Comparison of ENCODE assay signal across 21 cellular contexts in the genomic region with DNA sequence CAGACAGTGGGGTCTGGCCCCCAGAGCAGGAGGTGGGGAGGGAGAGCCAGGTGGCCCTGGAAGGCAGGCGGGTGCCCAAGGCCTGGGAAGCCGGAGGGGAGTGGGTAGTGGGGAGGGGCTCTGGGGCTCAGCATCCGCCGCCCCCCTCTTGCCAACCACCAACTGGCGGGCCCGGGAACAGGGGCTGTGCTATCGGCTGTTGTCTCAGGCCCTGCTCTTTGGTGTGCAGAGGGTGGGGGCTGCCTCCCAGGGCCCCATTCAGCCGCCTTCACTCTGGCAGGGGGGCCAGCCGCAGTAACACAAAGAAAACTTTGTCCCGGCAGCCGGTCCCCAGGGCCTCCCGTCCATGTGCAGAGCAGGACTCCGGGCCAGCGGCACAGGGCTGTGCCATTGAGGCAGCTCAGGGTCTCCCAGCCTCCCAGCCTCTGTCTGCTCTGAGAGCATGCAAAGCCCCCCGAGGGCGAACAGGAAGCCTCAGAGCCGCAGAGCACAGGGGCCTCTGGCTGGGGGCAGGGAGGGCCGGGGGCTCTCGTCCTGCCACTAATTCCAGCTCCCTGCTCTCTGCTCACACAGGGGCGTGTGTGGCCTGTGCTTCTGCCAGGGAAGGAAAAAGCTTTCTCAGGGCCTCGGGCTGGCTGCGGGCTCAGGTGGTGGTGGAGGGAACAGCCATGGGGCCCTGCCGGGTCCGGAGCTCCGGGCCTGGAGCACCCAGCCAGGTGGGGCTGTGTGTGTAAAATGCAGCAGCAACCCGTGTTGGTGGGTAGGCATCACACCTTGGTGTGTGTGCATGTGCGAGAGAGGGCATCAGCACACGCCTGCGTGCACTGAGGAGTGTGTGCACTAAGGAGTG. TPM values are rescaled to one million over a fixed set of nuclear protein-coding genes. Genes with fewer than 3 reads are reported as not detected.
A peak's percentile ranks its signal among the peaks of the same experiment; 100 is the strongest.
DNase-seq lines count a peak whose midpoint lies in the region; ATAC-seq, FAIRE-seq and TF ChIP-seq lines count a peak whose summit lies in the region.
"Had no signal": no experiment of that assay in that cellular context is flagged by ENCODE, and none has a peak within 500 bp of the region (broad histone marks: within the 10 kb centered on the region; RNA-seq: fewer than 3 reads in every experiment).

No MANE protein-coding gene starts in this region.

- peaks cover 5% of the 10 kb centered on the region for H3K27me3 ChIP-seq in NT2/D1 (ENCODE audit: insufficient read depth, insufficient read length)
- H3K27me3 ChIP-seq in neural progenitor cell = no peaks in the 10 kb centered on the region
- H3K27me3 ChIP-seq: Peyer's patch, testis had no signal

- no peaks in the 10 kb centered on the region for H3K9me3 ChIP-seq in NT2/D1 (ENCODE audit: insufficient read depth, low read length)
- no peaks in the 10 kb centered on the region for H3K9me3 ChIP-seq in neural progenitor cell (ENCODE audit: low read depth)
- H3K9me3 ChIP-seq: Peyer's patch, sigmoid colon, testis had no signal

- H3K4me1 ChIP-seq in NT2/D1 (ENCODE audit: insufficient read depth, insufficient read length) (peaks cover 47% of the 10 kb centered on the region), neural progenitor cell (peaks cover 47% of the 10 kb centered on the region)

- H4K20me1 ChIP-seq in neural progenitor cell (ENCODE audit: low read depth) = no peaks in the 10 kb centered on the region

- H3K9ac ChIP-seq in NT2/D1 (ENCODE audit: insufficient read length, low read depth) (peak overlapping the region; percentile 51), neural progenitor cell (no peak overlapping the region)

- ATAC-seq in T-cell (replicated peaks in 1 of 4) = no peak
- ATAC-seq: activated T-cell treated with anti-CD3 and anti-CD28 coated beads, Interleukin-2, amount 50 U/mL, for 4 hours had no signal

- H3K4me2 ChIP-seq in neural progenitor cell = peak overlapping the region; percentile 12

- H3K27ac ChIP-seq in neural progenitor cell = no peak overlapping the region
- H3K27ac ChIP-seq: Peyer's patch, sigmoid colon, testis had no signal

- H3K36me3 Mint-ChIP-seq in neural progenitor cell = peaks cover 4% of the 10 kb centered on the region
- no peaks in the 10 kb centered on the region for H3K36me3 Mint-ChIP-seq in T-cell

- CTCF ChIA-PET in T-cell (lab: Charles Lee) = no interaction called here

- peaks cover 39% of the 10 kb centered on the region for H3K4me1 Mint-ChIP-seq in neural progenitor cell
- peaks cover 0 to 2% (median 0%) of the 10 kb centered on the region in 3 donors for H3K4me1 Mint-ChIP-seq in T-cell

- no peak for FAIRE-seq in H54 (lab: Jason Lieb, UNC)
- FAIRE-seq: endometrium had no signal

- H3K27me3 Mint-ChIP-seq in neural progenitor cell (ENCODE audit: insufficient read depth, low read depth) = peaks cover 25% of the 10 kb centered on the region
- H3K27me3 Mint-ChIP-seq in T-cell = peaks cover 0 to 29% of the 10 kb centered on the region in 2 donors

- POLR2A ChIA-PET in T-cell (lab: Charles Lee) = interaction anchor here in 1 of 2 donors (0.6 kb wide), 1 partner anchor 54 kb away, joined by 5 read pairs; no protein-coding TSS in a partner anchor

- H3K79me2 ChIP-seq in neural progenitor cell (ENCODE audit: low read depth) = no peaks in the 10 kb centered on the region

- H3F3A ChIP-seq in neural progenitor cell (ENCODE audit: low read depth) = peaks cover 9% of the 10 kb centered on the region

- H3K4me3 ChIP-seq in NT2/D1 (ENCODE audit: insufficient read length, low read depth) (no peak overlapping the region), neural progenitor cell (no peak overlapping the region)
- H3K4me3 ChIP-seq: lung, Peyer's patch, sigmoid colon, testis had no signal

- TF ChIP-seq POLR2A in H54 (IDR thresholded peaks at IDR 0.05; ENCODE audit: low read depth, low read length) = no peak

- H3K27ac Mint-ChIP-seq in neural progenitor cell (peak overlapping the region; percentile 29), T-cell (no peak overlapping the region)

- H2AFZ ChIP-seq in neural progenitor cell (replicated peaks) = peak overlapping the region; percentile 17

- no peak for TF ChIP-seq CTCF in neural progenitor cell (IDR thresholded peaks at IDR 0.05)

- H3K9me3 Mint-ChIP-seq in neural progenitor cell (no peaks in the 10 kb centered on the region), T-cell (no peaks in the 10 kb centered on the region)
- H3K9me3 Mint-ChIP-seq: activated T-cell treated with anti-CD3 and anti-CD28 coated beads, Interleukin-2, amount 50 U/mL, for 4 hours had no signal

- DNase-seq in COLO829 (ENCODE audit: low spot score) (peak; percentile 33), NT2/D1 (ENCODE audit: low read depth, low spot score) (no peak), head of caudate nucleus (peak; percentile 72 to 94 (median 87)), neural progenitor cell (ENCODE audit: low spot score) (no peak), T-cell (no peak), cortex of kidney (lab: John Stamatoyannopoulos, UW) (no peak), HUDEP-2 (lab: John Stamatoyannopoulos, UW; ENCODE audit: unreplicated experiment in 76 of 76) (no peak), H54 (ENCODE audit: insufficient read length, low spot score) (no peak)
- DNase-seq: activated CD4-positive, alpha-beta T cell treated with anti-CD3 and anti-CD28 coated beads, Interleukin-2, amount 50 U/mL, for 48 hours; activated T-cell treated with anti-CD3 and anti-CD28 coated beads, Interleukin-2, amount 50 U/mL, for 4 hours; central memory CD4-positive, alpha-beta T cell; MV-4-11; NCI-H2107; NCI-H748 treated with DMSO at 0.1 percent for 48 hours; Peyer's patch; sigmoid colon; stimulated activated CD4-positive, alpha-beta T cell treated with anti-CD3 and anti-CD28 coated beads, Interleukin-1b, Interleukin-23, amount 100 ng/mL, for 48 hours; SW 1271; testis had no signal

- H3K4me3 Mint-ChIP-seq in neural progenitor cell (peak overlapping the region; percentile 63), T-cell (no peak overlapping the region)
- H3K4me3 Mint-ChIP-seq: activated T-cell treated with anti-CD3 and anti-CD28 coated beads, Interleukin-2, amount 50 U/mL, for 4 hours had no signal

- no peaks in the 10 kb centered on the region for H3K36me3 ChIP-seq in NT2/D1 (ENCODE audit: insufficient read depth, insufficient read length, low read length)
- H3K36me3 ChIP-seq in neural progenitor cell = no peaks in the 10 kb centered on the region
- H3K36me3 ChIP-seq: Peyer's patch, sigmoid colon had no signal

- intact Hi-C loops in head of caudate nucleus (cut with DNase I) = no loop called here

RNA-seq across cellular contexts. Expression of gene NOTCH1, which starts 54.2 kb away (rescaled TPM):
- total RNA-seq in neural progenitor cell (ENCODE audit: low replicate concordance) (11.7 and 32.4 TPM in 2 replicates), T-cell (10 to 100 TPM; 50.1 to 96.1 (median 84.1) TPM)

Comparison
In these comparisons a context has a peak if more than half of its experiments do, and no peak if none do; other contexts are left out.
1. DNase-seq: peak in COLO829 (single experiment) and head of caudate nucleus (42 of 42); none in NT2/D1 (single experiment), neural progenitor cell (single experiment), T-cell (0 of 34), cortex of kidney (single experiment), HUDEP-2 (0 of 76) and H54 (single experiment).